In the genomic region with DNA sequence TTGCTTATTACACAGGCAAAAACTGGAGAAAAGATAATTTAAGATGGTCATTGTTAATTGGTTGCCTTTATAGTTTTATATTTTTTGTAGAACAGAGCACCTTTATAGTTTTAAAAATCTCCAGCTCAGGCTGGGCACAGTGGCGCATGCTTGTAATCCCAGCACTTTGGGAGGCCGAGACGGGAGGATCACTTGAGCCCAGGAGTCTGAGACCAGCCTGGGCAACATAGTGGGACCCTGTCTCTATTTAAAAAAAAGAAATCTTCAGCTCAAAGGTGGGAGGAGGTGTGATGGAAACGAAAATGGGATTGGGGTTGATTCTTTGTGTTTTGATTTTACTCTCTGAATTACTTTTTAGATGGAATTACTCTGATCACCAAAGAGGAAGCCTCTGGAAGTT, we compare ENCODE assay signal across 20 cellular contexts.
A peak's percentile ranks its signal among the peaks of the same experiment; 100 is the strongest.
DNase-seq lines count a peak whose midpoint lies in the region; ATAC-seq, FAIRE-seq and TF ChIP-seq lines count a peak whose summit lies in the region.
"Had no signal": no experiment of that assay in that cellular context is flagged by ENCODE, and none has a peak within 500 bp of the region (broad histone marks: within the 10 kb centered on the region; RNA-seq: fewer than 3 reads in every experiment).

No MANE protein-coding gene starts in this region.

- H3K79me2 ChIP-seq in astrocyte (ENCODE audit: insufficient read depth, low read length): peaks cover 55% of the 10 kb centered on the region

- intact Hi-C loops in activated naive CD4-positive, alpha-beta T cell treated with anti-CD3 and anti-CD28 coated beads for 36 hours (cut with micrococcal nuclease): loop anchor here (1.0 to 2.0 kb wide), 2 partner anchors 62 to 74 kb away; no protein-coding TSS in a partner anchor

- CTCF ChIA-PET in activated naive CD4-positive, alpha-beta T cell treated with anti-CD3 and anti-CD28 coated beads for 36 hours (lab: Charles Lee): interaction anchor here (0.6 to 1.6 kb wide), 3 partner anchors 11 to 153 kb away, joined by 3 to 7 read pairs (median 3); no protein-coding TSS in a partner anchor

- DNase-seq in activated naive CD4-positive, alpha-beta T cell treated with anti-CD3 and anti-CD28 coated beads for 36 hours: no peak
- no peak for DNase-seq in activated naive CD4-positive, alpha-beta T cell (lab: John Stamatoyannopoulos, UW)
- DNase-seq in SJSA1 (ENCODE audit: low read depth in 1 of 2, low spot score in 2 of 2) (no peak), astrocyte (ENCODE audit: low read depth) (no peak), COR-L47 (lab: John Stamatoyannopoulos, UW) (no peak), type B pancreatic cell (ENCODE audit: extremely low spot score, unreplicated experiment) (no peak), glomerular visceral epithelial cell (ENCODE audit: extremely low spot score) (no peak)
- DNase-seq: DMS79 treated with DMSO at 0.1 percent for 48 hours, gastrocnemius medialis, IMR-90, kidney, lower lobe of right lung, NCI-H1436, NCI-H69, nucleus accumbens had no signal

- H3K27ac Mint-ChIP-seq in activated naive CD4-positive, alpha-beta T cell treated with anti-CD3 and anti-CD28 coated beads for 36 hours: peak overlapping the region; percentile 80
- H3K27ac Mint-ChIP-seq in astrocyte (ENCODE audit: unreplicated experiment) (peak overlapping the region; percentile 14), type B pancreatic cell (no peak overlapping the region)
- peak overlapping the region; percentile 74 for H3K27ac Mint-ChIP-seq in stimulated activated memory B cell treated with anti-CD40 and anti-IgM and Interleukin-4, amounts not matched to agents 10 μg/mL and 1 μg/mL and 100 μg/mL, for 72 hours

- no peaks in the 10 kb centered on the region for H3K9me3 ChIP-seq in SJSA1 (replicated peaks)
- H3K9me3 ChIP-seq in astrocyte (ENCODE audit: insufficient read depth, low read depth, low read length): no peaks in the 10 kb centered on the region
- H3K9me3 ChIP-seq: esophagus muscularis mucosa, gastrocnemius medialis, lower lobe of right lung, suprapubic skin, vagina had no signal

- no peak for ATAC-seq in stimulated activated memory B cell treated with anti-CD40 and anti-IgM and Interleukin-4, amounts not matched to agents 10 μg/mL and 1 μg/mL and 100 μg/mL, for 72 hours
- ATAC-seq: gastrocnemius medialis, lower lobe of right lung, Right ventricle myocardium inferior had no signal

- peak overlapping the region; percentile 7 for H3K4me3 Mint-ChIP-seq in activated naive CD4-positive, alpha-beta T cell treated with anti-CD3 and anti-CD28 coated beads for 36 hours
- H3K4me3 Mint-ChIP-seq in astrocyte (ENCODE audit: unreplicated experiment) (no peak overlapping the region), type B pancreatic cell (no peak overlapping the region)
- H3K4me3 Mint-ChIP-seq in stimulated activated memory B cell treated with anti-CD40 and anti-IgM and Interleukin-4, amounts not matched to agents 10 μg/mL and 1 μg/mL and 100 μg/mL, for 72 hours: no peak overlapping the region

- peak overlapping the region; percentile 79 for H3K4me2 ChIP-seq in astrocyte (ENCODE audit: low read length)

- H3K27me3 Mint-ChIP-seq in activated naive CD4-positive, alpha-beta T cell treated with anti-CD3 and anti-CD28 coated beads for 36 hours (ENCODE audit: low read depth): no peaks in the 10 kb centered on the region
- no peaks in the 10 kb centered on the region for H3K27me3 Mint-ChIP-seq in astrocyte (ENCODE audit: low read depth, unreplicated experiment)
- H3K27me3 Mint-ChIP-seq in stimulated activated memory B cell treated with anti-CD40 and anti-IgM and Interleukin-4, amounts not matched to agents 10 μg/mL and 1 μg/mL and 100 μg/mL, for 72 hours: no peaks in the 10 kb centered on the region
- no peaks in the 10 kb centered on the region for H3K27me3 Mint-ChIP-seq in type B pancreatic cell

- 0 out of 2 replicates have a peak overlapping the region, but pooled peaks have one; percentile 2 for H3K27ac ChIP-seq in SJSA1
- peak overlapping the region; percentile 89 for H3K27ac ChIP-seq in astrocyte (ENCODE audit: low read depth, low read length)
- H3K27ac ChIP-seq: esophagus muscularis mucosa, gastrocnemius medialis, lower lobe of right lung, suprapubic skin, vagina had no signal

- H3K27me3 ChIP-seq in SJSA1 (replicated peaks) (no peaks in the 10 kb centered on the region), astrocyte (ENCODE audit: insufficient read depth, low read length) (no peaks in the 10 kb centered on the region)
- H3K27me3 ChIP-seq: esophagus muscularis mucosa, gastrocnemius medialis, suprapubic skin, vagina had no signal

- H2AFZ ChIP-seq in astrocyte (ENCODE audit: low read depth, low read length): no peak overlapping the region

- H3K4me1 ChIP-seq in SJSA1 (replicated peaks) (peaks cover 15% of the 10 kb centered on the region), astrocyte (ENCODE audit: insufficient read depth, low read length) (peaks cover 19% of the 10 kb centered on the region)
- H3K4me1 ChIP-seq: esophagus muscularis mucosa, gastrocnemius medialis, suprapubic skin had no signal

- peaks cover 92% of the 10 kb centered on the region for H3K36me3 ChIP-seq in SJSA1
- H3K36me3 ChIP-seq in astrocyte (ENCODE audit: insufficient read depth, low read length): peaks cover 54% of the 10 kb centered on the region

- H3K4me3 ChIP-seq in SJSA1 (no peak overlapping the region), astrocyte (ENCODE audit: insufficient read depth, low read depth, low read length) (no peak overlapping the region)
- H3K4me3 ChIP-seq: esophagus muscularis mucosa, gastrocnemius medialis, lower lobe of right lung, suprapubic skin, vagina had no signal

- H3K36me3 Mint-ChIP-seq in activated naive CD4-positive, alpha-beta T cell treated with anti-CD3 and anti-CD28 coated beads for 36 hours (ENCODE audit: low read depth): peaks cover 62% of the 10 kb centered on the region
- H3K36me3 Mint-ChIP-seq in astrocyte (ENCODE audit: low read depth, unreplicated experiment) (peaks cover 21% of the 10 kb centered on the region), type B pancreatic cell (peaks cover 66% of the 10 kb centered on the region)
- peaks cover 81% of the 10 kb centered on the region for H3K36me3 Mint-ChIP-seq in stimulated activated memory B cell treated with anti-CD40 and anti-IgM and Interleukin-4, amounts not matched to agents 10 μg/mL and 1 μg/mL and 100 μg/mL, for 72 hours

- H3K9me3 Mint-ChIP-seq in activated naive CD4-positive, alpha-beta T cell treated with anti-CD3 and anti-CD28 coated beads for 36 hours: no peaks in the 10 kb centered on the region
- H3K9me3 Mint-ChIP-seq in astrocyte (ENCODE audit: unreplicated experiment) (no peaks in the 10 kb centered on the region), type B pancreatic cell (no peaks in the 10 kb centered on the region)
- H3K9me3 Mint-ChIP-seq in stimulated activated memory B cell treated with anti-CD40 and anti-IgM and Interleukin-4, amounts not matched to agents 10 μg/mL and 1 μg/mL and 100 μg/mL, for 72 hours: no peaks in the 10 kb centered on the region

- H4K20me1 ChIP-seq in astrocyte (ENCODE audit: insufficient read depth, low read length): peaks cover 10% of the 10 kb centered on the region

- peak overlapping the region; percentile 75 for H3K9ac ChIP-seq in astrocyte (ENCODE audit: low read length)

- TF ChIP-seq CTCF in astrocyte (IDR thresholded peaks at IDR 0.05; ENCODE audit: insufficient read depth, low read depth, low read length) (no peak), type B pancreatic cell (conservative IDR thresholded peaks at IDR 0.05) (no peak)

- FAIRE-seq in astrocyte (lab: Jason Lieb, UNC): no peak
- FAIRE-seq: kidney had no signal

- H3K4me1 Mint-ChIP-seq in activated naive CD4-positive, alpha-beta T cell treated with anti-CD3 and anti-CD28 coated beads for 36 hours (ENCODE audit: low read depth): peaks cover 55% of the 10 kb centered on the region
- H3K4me1 Mint-ChIP-seq in astrocyte (ENCODE audit: low read depth, unreplicated experiment) (peaks cover 34% of the 10 kb centered on the region), type B pancreatic cell (ENCODE audit: unreplicated experiment) (peaks cover under 1% of the 10 kb centered on the region)
- peaks cover 31% of the 10 kb centered on the region for H3K4me1 Mint-ChIP-seq in stimulated activated memory B cell treated with anti-CD40 and anti-IgM and Interleukin-4, amounts not matched to agents 10 μg/mL and 1 μg/mL and 100 μg/mL, for 72 hours
